Comparison of ENCODE assay signal across 1 cellular context in genomic region chr4:71074452-71075299, GRCh38.
TF ChIP-seq lines count a peak whose summit lies in the region.

No MANE protein-coding gene starts in this region.

TF ChIP-seq in A549, 52 proteins besides CTCF, POLR2A, EP300 and RAD21 (continued from another document):
- TF ChIP-seq BCL3 (IDR thresholded peaks at IDR 0.05) (no peak), ESRRA (IDR thresholded peaks at IDR 0.05; ENCODE audit: borderline replicate concordance, low read length) (no peak), NR3C1 (IDR thresholded peaks at IDR 0.05) (no peak), HOXB13 (CRISPR knock-in tag; IDR thresholded peaks at IDR 0.05; ENCODE audit: low read depth) (no peak), HEYL (CRISPR knock-in tag; IDR thresholded peaks at IDR 0.05) (no peak), MYC (IDR thresholded peaks at IDR 0.05; ENCODE audit: borderline replicate concordance, low read length) (no peak), KDM1A (IDR thresholded peaks at IDR 0.05; ENCODE audit: low read depth) (no peak), MAX (IDR thresholded peaks at IDR 0.05) (no peak), RARB (CRISPR knock-in tag; IDR thresholded peaks at IDR 0.05) (no peak), REST (IDR thresholded peaks at IDR 0.05) (no peak), HDAC2 (IDR thresholded peaks at IDR 0.05) (no peak), CEBPB (IDR thresholded peaks at IDR 0.05) (no peak)
